13 cellular contexts compared by ENCODE assay signal in genomic region chr2:118103963-118104942, GRCh38. TPM values are rescaled to one million over a fixed set of nuclear protein-coding genes. Genes with fewer than 3 reads are reported as not detected.
DNase-seq lines count a peak whose midpoint lies in the region; ATAC-seq, FAIRE-seq and TF ChIP-seq lines count a peak whose summit lies in the region.
"Had no signal": no experiment of that assay in that cellular context is flagged by ENCODE, and none has a peak within 500 bp of the region (broad histone marks: within the 10 kb centered on the region; RNA-seq: fewer than 3 reads in every experiment).

No MANE protein-coding gene starts in this region.

- H3K4me3 ChIP-seq in Caco-2 (ENCODE audit: low read depth, low read length): no peak overlapping the region

- H3K9me3 Mint-ChIP-seq in HFFc6: no peaks in the 10 kb centered on the region
- H3K9me3 Mint-ChIP-seq in Caco-2 (ENCODE audit: unreplicated experiment): no peaks in the 10 kb centered on the region
- H3K9me3 Mint-ChIP-seq: activated T-cell treated with anti-CD3 and anti-CD28 coated beads, Interleukin-2, amount 50 U/mL, for 4 hours; CD4-positive, alpha-beta memory T cell had no signal

- H3K4me1 ChIP-seq in Caco-2: no peaks in the 10 kb centered on the region

- H3K36me3 Mint-ChIP-seq in HFFc6 (ENCODE audit: low read depth): peaks cover 10% of the 10 kb centered on the region
- peaks cover 7% of the 10 kb centered on the region for H3K36me3 Mint-ChIP-seq in Caco-2 (ENCODE audit: insufficient read depth, unreplicated experiment)

- H3K4me3 Mint-ChIP-seq in HFFc6 (no peak overlapping the region), Caco-2 (ENCODE audit: unreplicated experiment) (no peak overlapping the region)
- H3K4me3 Mint-ChIP-seq: activated T-cell treated with anti-CD3 and anti-CD28 coated beads, Interleukin-2, amount 50 U/mL, for 4 hours; CD4-positive, alpha-beta memory T cell had no signal

- BruUV-seq in Caco-2 (replicated peaks; lab: Mats Ljungman, UMichigan): no TSS peak

- peak; percentile 81 for FAIRE-seq in GM12892 (lab: Jason Lieb, UNC)

- CTCF ChIA-PET in Caco-2 (lab: Charles Lee): no interaction called here

- H3K4me1 Mint-ChIP-seq in HFFc6 (ENCODE audit: low read depth) (peaks cover 24% of the 10 kb centered on the region), Caco-2 (ENCODE audit: low read depth, unreplicated experiment) (no peaks in the 10 kb centered on the region)

- H3K36me3 ChIP-seq in Caco-2 (ENCODE audit: control insufficient read depth, insufficient read depth, low read length): no peaks in the 10 kb centered on the region

- H3K9me3 ChIP-seq in Caco-2: no peaks in the 10 kb centered on the region

- H3K27ac Mint-ChIP-seq in HFFc6 (no peak overlapping the region), Caco-2 (ENCODE audit: unreplicated experiment) (no peak overlapping the region)
- H3K27ac Mint-ChIP-seq: CD4-positive, alpha-beta memory T cell had no signal

- no peaks in the 10 kb centered on the region for H3K27me3 ChIP-seq in Caco-2 (replicated peaks; ENCODE audit: control insufficient read depth, insufficient read depth, low read length)

- ATAC-seq in GM19395 (IDR thresholded peaks at IDR 0.05; ENCODE audit: unreplicated experiment) (peak; percentile 98), HG02885 (IDR thresholded peaks at IDR 0.05; ENCODE audit: poor library complexity, unreplicated experiment) (peak; percentile 99)
- ATAC-seq: activated T-cell treated with anti-CD3 and anti-CD28 coated beads, Interleukin-2, amount 50 U/mL, for 4 hours; HCT116 had no signal

- DNase-seq in GM12892 (ENCODE audit: insufficient read length) (no peak), SKM-1 (lab: John Stamatoyannopoulos, UW; ENCODE audit: unreplicated experiment) (peak; percentile 25), cerebellar cortex (ENCODE audit: low spot score) (no peak), HFFc6 (no peak), NCI-H146 (lab: John Stamatoyannopoulos, UW) (no peak), Caco-2 (no peak)
- DNase-seq: activated T-cell treated with anti-CD3 and anti-CD28 coated beads, Interleukin-2, amount 50 U/mL, for 4 hours; CD4-positive, alpha-beta memory T cell; NCI-H2107; SW 1271 had no signal

- TF ChIP-seq POLR2A in GM12892 (IDR thresholded peaks at IDR 0.05; ENCODE audit: low read depth, low read length): no peak

- POLR2A ChIA-PET in Caco-2 (lab: Charles Lee): no interaction called here

- intact Hi-C loops in Caco-2 (cut with micrococcal nuclease; ENCODE audit: unreplicated experiment): no loop called here

- TF ChIP-seq CTCF in HFFc6 (IDR thresholded peaks at IDR 0.05): no peak
- TF ChIP-seq CTCF in Caco-2 (IDR thresholded peaks at IDR 0.05; ENCODE audit: insufficient read depth in 1 of 2, low read depth in 1 of 2, low read length in 1 of 2, severe bottlenecking in 1 of 2, unreplicated experiment in 1 of 2): no peak

- no peaks in the 10 kb centered on the region for H3K27me3 Mint-ChIP-seq in HFFc6 (ENCODE audit: insufficient read depth)
- H3K27me3 Mint-ChIP-seq in Caco-2 (ENCODE audit: insufficient read depth, unreplicated experiment): no peaks in the 10 kb centered on the region
- H3K27me3 Mint-ChIP-seq: CD4-positive, alpha-beta memory T cell had no signal

RNA-seq across cellular contexts. Expression of gene INSIG2, which starts 16.0 kb away (rescaled TPM):
- 46.4 TPM for polyA plus RNA-seq in GM12892 (2012; ENCODE audit: missing spikeins)
- total RNA-seq in HFFc6 (2021; fragmentation: NEBNext Ultra II Directional; extraction: Animal tissue kit (Norgen Biotek cat#: 25700)): 10 to 100 TPM in 4 of 6 experiments, 1 to 10 TPM in 2; 9.6 to 12.2 (median 10.1) TPM
- 12.2 and 14.1 TPM in 2 replicates for total RNA-seq in Caco-2 (2022)
